1 cellular context compared by ENCODE assay signal in genomic region chr20:57426156-57426769, GRCh38.
TF ChIP-seq lines count a peak whose summit lies in the region.

No MANE protein-coding gene starts in this region.

TF ChIP-seq in HepG2, 621 proteins besides CTCF, POLR2A, EP300 and RAD21 (continued from another document):
- no peak for TF ChIP-seq GMEB2 (CRISPR knock-in tag; IDR thresholded peaks at IDR 0.05; ENCODE audit: low read depth)
- TF ChIP-seq FOXA1 (IDR thresholded peaks at IDR 0.05) = no peak
- peak; percentile 58 for TF ChIP-seq FOXA1 (CRISPR knock-in tag; IDR thresholded peaks at IDR 0.05)
- no peak for TF ChIP-seq SMARCC2 (IDR thresholded peaks at IDR 0.05)
- TF ChIP-seq ZMAT5 (CRISPR knock-in tag; IDR thresholded peaks at IDR 0.05; ENCODE audit: borderline replicate concordance, low read depth) = no peak
- no peak for TF ChIP-seq ZSCAN9 (CRISPR knock-in tag; IDR thresholded peaks at IDR 0.05; ENCODE audit: borderline replicate concordance)
- no peak for TF ChIP-seq BRF2 (CRISPR knock-in tag; IDR thresholded peaks at IDR 0.05)
- no peak for TF ChIP-seq ZNF678 (CRISPR knock-in tag; IDR thresholded peaks at IDR 0.05)
- TF ChIP-seq ZNF263 (CRISPR knock-in tag; IDR thresholded peaks at IDR 0.05) = peak; percentile 55; the same call in 1 of the 2 replicates
- TF ChIP-seq ZNF343 (CRISPR knock-in tag; IDR thresholded peaks at IDR 0.05) = 0 out of 2 replicates have a peak, but pooled peaks have one; percentile 13
- no peak for TF ChIP-seq XRCC5 (optimal IDR thresholded peaks at IDR 0.05; ENCODE audit: low read length)
